In the genomic region with DNA sequence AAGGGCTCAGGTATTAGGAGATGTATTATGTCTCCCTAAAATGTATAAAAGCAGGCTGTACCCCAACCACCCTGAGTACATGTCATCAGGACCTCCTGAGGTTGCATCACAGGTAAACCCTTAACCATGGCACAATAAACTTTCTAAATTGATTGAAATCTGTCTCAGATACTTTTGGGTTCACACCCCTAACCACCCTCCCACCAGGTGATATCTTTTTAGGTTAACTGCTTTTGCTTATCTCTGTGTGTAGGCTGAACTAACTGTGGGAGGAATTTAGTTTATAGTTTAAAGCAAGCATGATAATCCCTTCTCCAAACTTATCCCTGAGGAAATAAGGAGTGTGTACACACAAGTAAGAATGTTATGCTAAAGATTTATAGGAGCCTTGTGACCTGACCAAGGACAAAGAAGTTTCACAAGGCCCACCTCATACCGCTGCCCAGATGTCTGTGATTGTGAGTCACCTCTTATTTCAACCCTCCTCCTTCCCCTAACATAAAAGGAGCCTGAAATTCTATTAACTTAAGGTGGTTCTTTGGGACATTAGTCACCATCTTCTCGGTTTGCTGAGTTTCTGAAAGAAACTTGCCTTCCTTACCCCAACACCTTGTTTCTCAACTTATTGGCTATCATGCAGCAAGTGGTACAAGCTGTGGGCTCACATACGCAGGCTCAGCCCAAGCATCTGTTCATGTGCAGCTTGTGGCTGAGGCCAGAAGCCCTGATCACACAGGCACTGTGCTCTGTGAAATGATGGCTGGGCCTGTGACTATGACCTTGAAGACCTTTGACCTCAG, we compare ENCODE assay signal across 1 cellular context.
TF ChIP-seq lines count a peak whose summit lies in the region.

No MANE protein-coding gene starts in this region.

TF ChIP-seq in SK-N-SH treated with all-trans-retinoic acid at 6 μM for 48 hours, 23 proteins besides CTCF, POLR2A, EP300 and RAD21 (continued from another document):
- TF ChIP-seq, protein P1, sequence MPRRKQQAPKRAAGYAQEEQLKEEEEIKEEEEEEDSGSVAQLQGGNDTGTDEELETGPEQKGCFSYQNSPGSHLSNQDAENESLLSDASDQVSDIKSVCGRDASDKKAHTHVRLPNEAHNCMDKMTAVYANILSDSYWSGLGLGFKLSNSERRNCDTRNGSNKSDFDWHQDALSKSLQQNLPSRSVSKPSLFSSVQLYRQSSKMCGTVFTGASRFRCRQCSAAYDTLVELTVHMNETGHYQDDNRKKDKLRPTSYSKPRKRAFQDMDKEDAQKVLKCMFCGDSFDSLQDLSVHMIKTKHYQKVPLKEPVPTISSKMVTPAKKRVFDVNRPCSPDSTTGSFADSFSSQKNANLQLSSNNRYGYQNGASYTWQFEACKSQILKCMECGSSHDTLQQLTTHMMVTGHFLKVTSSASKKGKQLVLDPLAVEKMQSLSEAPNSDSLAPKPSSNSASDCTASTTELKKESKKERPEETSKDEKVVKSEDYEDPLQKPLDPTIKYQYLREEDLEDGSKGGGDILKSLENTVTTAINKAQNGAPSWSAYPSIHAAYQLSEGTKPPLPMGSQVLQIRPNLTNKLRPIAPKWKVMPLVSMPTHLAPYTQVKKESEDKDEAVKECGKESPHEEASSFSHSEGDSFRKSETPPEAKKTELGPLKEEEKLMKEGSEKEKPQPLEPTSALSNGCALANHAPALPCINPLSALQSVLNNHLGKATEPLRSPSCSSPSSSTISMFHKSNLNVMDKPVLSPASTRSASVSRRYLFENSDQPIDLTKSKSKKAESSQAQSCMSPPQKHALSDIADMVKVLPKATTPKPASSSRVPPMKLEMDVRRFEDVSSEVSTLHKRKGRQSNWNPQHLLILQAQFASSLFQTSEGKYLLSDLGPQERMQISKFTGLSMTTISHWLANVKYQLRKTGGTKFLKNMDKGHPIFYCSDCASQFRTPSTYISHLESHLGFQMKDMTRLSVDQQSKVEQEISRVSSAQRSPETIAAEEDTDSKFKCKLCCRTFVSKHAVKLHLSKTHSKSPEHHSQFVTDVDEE (CRISPR knock-in tag; IDR thresholded peaks at IDR 0.05) = no peak
- TF ChIP-seq ESRRG (CRISPR knock-in tag; IDR thresholded peaks at IDR 0.05) (no peak), ZFP3 (CRISPR knock-in tag; IDR thresholded peaks at IDR 0.05) (no peak), ZC3H10 (CRISPR knock-in tag; IDR thresholded peaks at IDR 0.05) (no peak), PPARA (CRISPR knock-in tag; IDR thresholded peaks at IDR 0.05; ENCODE audit: borderline replicate concordance) (no peak), SNAI2 (CRISPR knock-in tag; IDR thresholded peaks at IDR 0.05) (no peak)
- TF ChIP-seq, protein P2, sequence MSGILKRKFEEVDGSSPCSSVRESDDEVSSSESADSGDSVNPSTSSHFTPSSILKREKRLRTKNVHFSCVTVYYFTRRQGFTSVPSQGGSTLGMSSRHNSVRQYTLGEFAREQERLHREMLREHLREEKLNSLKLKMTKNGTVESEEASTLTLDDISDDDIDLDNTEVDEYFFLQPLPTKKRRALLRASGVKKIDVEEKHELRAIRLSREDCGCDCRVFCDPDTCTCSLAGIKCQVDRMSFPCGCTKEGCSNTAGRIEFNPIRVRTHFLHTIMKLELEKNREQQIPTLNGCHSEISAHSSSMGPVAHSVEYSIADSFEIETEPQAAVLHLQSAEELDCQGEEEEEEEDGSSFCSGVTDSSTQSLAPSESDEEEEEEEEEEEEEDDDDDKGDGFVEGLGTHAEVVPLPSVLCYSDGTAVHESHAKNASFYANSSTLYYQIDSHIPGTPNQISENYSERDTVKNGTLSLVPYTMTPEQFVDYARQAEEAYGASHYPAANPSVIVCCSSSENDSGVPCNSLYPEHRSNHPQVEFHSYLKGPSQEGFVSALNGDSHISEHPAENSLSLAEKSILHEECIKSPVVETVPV (CRISPR knock-in tag; IDR thresholded peaks at IDR 0.05) = no peak
- TF ChIP-seq, protein P3, sequence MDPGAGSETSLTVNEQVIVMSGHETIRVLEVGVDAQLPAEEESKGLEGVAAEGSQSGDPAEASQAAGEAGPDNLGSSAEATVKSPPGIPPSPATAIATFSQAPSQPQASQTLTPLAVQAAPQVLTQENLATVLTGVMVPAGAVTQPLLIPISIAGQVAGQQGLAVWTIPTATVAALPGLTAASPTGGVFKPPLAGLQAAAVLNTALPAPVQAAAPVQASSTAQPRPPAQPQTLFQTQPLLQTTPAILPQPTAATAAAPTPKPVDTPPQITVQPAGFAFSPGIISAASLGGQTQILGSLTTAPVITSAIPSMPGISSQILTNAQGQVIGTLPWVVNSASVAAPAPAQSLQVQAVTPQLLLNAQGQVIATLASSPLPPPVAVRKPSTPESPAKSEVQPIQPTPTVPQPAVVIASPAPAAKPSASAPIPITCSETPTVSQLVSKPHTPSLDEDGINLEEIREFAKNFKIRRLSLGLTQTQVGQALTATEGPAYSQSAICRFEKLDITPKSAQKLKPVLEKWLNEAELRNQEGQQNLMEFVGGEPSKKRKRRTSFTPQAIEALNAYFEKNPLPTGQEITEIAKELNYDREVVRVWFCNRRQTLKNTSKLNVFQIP (CRISPR knock-in tag; IDR thresholded peaks at IDR 0.05; ENCODE audit: borderline replicate concordance, low read depth) = no peak
- TF ChIP-seq, protein P4, sequence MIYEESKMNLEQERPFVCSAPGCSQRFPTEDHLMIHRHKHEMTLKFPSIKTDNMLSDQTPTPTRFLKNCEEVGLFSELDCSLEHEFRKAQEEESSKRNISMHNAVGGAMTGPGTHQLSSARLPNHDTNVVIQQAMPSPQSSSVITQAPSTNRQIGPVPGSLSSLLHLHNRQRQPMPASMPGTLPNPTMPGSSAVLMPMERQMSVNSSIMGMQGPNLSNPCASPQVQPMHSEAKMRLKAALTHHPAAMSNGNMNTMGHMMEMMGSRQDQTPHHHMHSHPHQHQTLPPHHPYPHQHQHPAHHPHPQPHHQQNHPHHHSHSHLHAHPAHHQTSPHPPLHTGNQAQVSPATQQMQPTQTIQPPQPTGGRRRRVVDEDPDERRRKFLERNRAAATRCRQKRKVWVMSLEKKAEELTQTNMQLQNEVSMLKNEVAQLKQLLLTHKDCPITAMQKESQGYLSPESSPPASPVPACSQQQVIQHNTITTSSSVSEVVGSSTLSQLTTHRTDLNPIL (CRISPR knock-in tag; IDR thresholded peaks at IDR 0.05; ENCODE audit: low read depth) = no peak
